Comparison of ENCODE assay signal across 18 cellular contexts in the genomic region with DNA sequence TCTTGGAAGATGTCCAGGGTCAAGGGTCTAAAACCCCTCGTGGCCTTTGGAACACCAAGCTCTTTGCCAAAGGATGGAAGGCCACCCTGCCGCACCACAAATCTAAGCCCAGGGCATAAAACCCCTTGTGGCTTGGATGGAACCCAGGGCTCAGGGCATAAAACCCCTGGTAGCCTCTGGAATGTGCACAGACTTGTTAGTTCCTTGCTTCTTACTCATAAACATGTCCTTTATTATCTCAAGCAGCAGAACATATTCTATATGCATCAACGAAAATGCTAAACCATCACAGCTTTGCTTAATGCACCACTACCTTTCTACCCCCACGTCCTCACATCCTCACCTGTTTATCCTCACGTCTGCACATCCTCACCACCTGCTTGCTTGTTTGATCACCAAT.
"Had no signal": no experiment of that assay in that cellular context is flagged by ENCODE, and none has a peak within 500 bp of the region (broad histone marks: within the 10 kb centered on the region; RNA-seq: fewer than 3 reads in every experiment).

No MANE protein-coding gene starts in this region.

- H3K4me3 ChIP-seq: breast epithelium had no signal

- H3K27ac ChIP-seq: breast epithelium, KMS-11 had no signal

- H3K4me2 ChIP-seq: KMS-11 had no signal

- H3K27me3 ChIP-seq: breast epithelium had no signal

- H3K9ac ChIP-seq: KMS-11 had no signal

- H3K36me3 ChIP-seq: breast epithelium had no signal

- H3K4me1 ChIP-seq: breast epithelium had no signal

- DNase-seq: activated CD4-positive, alpha-beta T cell treated with anti-CD3 and anti-CD28 coated beads for 4 hours; activated CD8-positive, alpha-beta memory T cell treated with anti-CD3 and anti-CD28 coated beads, Interleukin-2, amount 50 U/mL, for 4 hours; activated CD8-positive, alpha-beta T cell treated with anti-CD3 and anti-CD28 coated beads for 36 hours; activated gamma-delta T cell treated with Interleukin-2 at 50 U/mL for 16 hours; activated naive CD4-positive, alpha-beta T cell treated with anti-CD3 and anti-CD28 coated beads, Interleukin-2, amount 10 ng/mL, durations not matched to agents 7 days and 5 days; activated naive CD8-positive, alpha-beta T cell treated with anti-CD3 and anti-CD28 coated beads for 36 hours; activated T-cell treated with anti-CD3 and anti-CD28 coated beads, Interleukin-2, amount 50 U/mL, for 72 hours; anterior cingulate cortex; NCI-H1048; NCI-H146; NCI-H187 treated with DMSO at 0.1 percent for 48 hours; NCI-H2081 treated with DMSO at 0.1 percent for 48 hours; NCI-H446; NCI-H524; SHP77 treated with DMSO at 0.1 percent for 48 hours had no signal

- ATAC-seq: activated CD4-positive, CD25-positive, alpha-beta regulatory T cell treated with anti-CD3 and anti-CD28 coated beads, Interleukin-2, amount 50 U/mL, for 24 hours; activated CD8-positive, alpha-beta T cell treated with anti-CD3 and anti-CD28 coated beads for 36 hours; activated T-cell treated with anti-CD3 and anti-CD28 coated beads, Interleukin-2, amount 50 U/mL, for 72 hours had no signal

- H3K9me3 ChIP-seq: breast epithelium had no signal
